Comparison of ENCODE assay signal across 8 cellular contexts in genomic region chr2:216633616-216634316, GRCh38. TPM values are rescaled to one million over a fixed set of nuclear protein-coding genes. Genes with fewer than 3 reads are reported as not detected.
DNase-seq lines count a peak whose midpoint lies in the region; ATAC-seq and TF ChIP-seq lines count a peak whose summit lies in the region.

No MANE protein-coding gene starts in this region.

- H3K4me3 ChIP-seq in esophagus (ENCODE audit: low read depth in 1 of 2, low read length in 2 of 2): peak overlapping the region; percentile 78 to 79
- H3K4me3 ChIP-seq in neuron (ENCODE audit: low read length): peak overlapping the region; percentile 89

- DNase-seq in NCI-H345 (lab: John Stamatoyannopoulos, UW): peak; percentile 27
- no peak for DNase-seq in NCI-H345 treated with DMSO at 0.1 percent for 48 hours (lab: John Stamatoyannopoulos, UW; ENCODE audit: unreplicated experiment)
- peak; percentile 21 for DNase-seq in RKO (ENCODE audit: low spot score)
- no peak for DNase-seq in GM10266 (ENCODE audit: extremely low spot score)
- no peak for DNase-seq in superior temporal gyrus (ENCODE audit: extremely low spot score)

- WGBS in esophagus, 2 donors: 0 to 1% methylated on average over 58 to 70 of the region's 70 CpGs

- H3K36me3 ChIP-seq in esophagus (ENCODE audit: control insufficient read depth in 2 of 2, insufficient read depth in 2 of 2, low read length in 1 of 2) (no peaks in the 10 kb centered on the region), neuron (ENCODE audit: insufficient read depth, low read length) (no peaks in the 10 kb centered on the region)

- ATAC-seq in HG02885 (IDR thresholded peaks at IDR 0.05; ENCODE audit: poor library complexity, unreplicated experiment): no peak

- H3K9me3 ChIP-seq in esophagus (ENCODE audit: control insufficient read depth in 2 of 2, insufficient read depth in 1 of 2, low read depth in 1 of 2, low read length in 1 of 2) (no peaks in the 10 kb centered on the region), neuron (ENCODE audit: low read length) (no peaks in the 10 kb centered on the region)

- no peak for TF ChIP-seq CTCF in GM10266 (IDR thresholded peaks at IDR 0.05; ENCODE audit: control insufficient read depth, insufficient read depth, low read depth, missing control alignments)

- peaks cover 7 to 8% of the 10 kb centered on the region in 2 donors for H3K4me1 ChIP-seq in esophagus (ENCODE audit: control insufficient read depth in 2 of 2, insufficient read depth in 2 of 2, low read length in 1 of 2)
- H3K4me1 ChIP-seq in neuron (ENCODE audit: insufficient read depth, low read length): peaks cover 34% of the 10 kb centered on the region

- H3K27ac ChIP-seq in esophagus (ENCODE audit: low read depth in 2 of 2, low read length in 1 of 2): peak overlapping the region; percentile 24 to 45

- H3K27me3 ChIP-seq in esophagus (ENCODE audit: control insufficient read depth in 1 of 2, insufficient read depth in 2 of 2, low read length in 2 of 2) (no peaks in the 10 kb centered on the region), neuron (ENCODE audit: insufficient read depth, low read length) (no peaks in the 10 kb centered on the region)

- peak overlapping the region; percentile 66 for H2AFZ ChIP-seq in neuron (ENCODE audit: low read depth, low read length)

RNA-seq across cellular contexts. Expression of gene IGFBP2, which starts 0.5 kb away (rescaled TPM):
- polyA plus RNA-seq in esophagus: 100 to 1,000 TPM in 1 of 2 donors, 10 to 100 TPM in 1; 93.6 to 138 TPM

Comparison
In these comparisons a context has a peak if more than half of its experiments do, and no peak if none do; other contexts are left out.
1. DNase-seq: peak in NCI-H345 (single experiment) and RKO (single experiment); none in NCI-H345 treated with DMSO at 0.1 percent for 48 hours (single experiment), GM10266 (single experiment) and superior temporal gyrus (single experiment).